In the genomic region with DNA sequence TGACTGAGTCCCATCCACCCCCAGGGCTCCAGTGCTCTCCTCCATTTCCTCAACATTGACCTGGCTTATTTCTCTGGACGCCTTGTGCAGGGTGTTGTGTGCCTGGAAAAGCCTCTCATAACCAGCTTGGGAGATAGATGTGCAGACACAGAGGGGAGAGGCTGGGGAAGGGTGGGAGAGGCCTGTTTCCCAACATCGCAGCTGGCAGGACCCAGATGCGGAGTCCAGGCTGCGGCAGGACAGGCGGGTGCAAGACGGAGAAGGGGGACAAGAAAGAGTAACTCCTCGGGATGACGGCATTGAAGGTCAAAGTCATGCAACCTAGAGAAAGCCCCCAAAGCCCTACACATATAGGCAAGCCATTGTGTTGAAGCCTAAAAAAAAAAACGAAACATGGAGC, we compare ENCODE assay signal across 23 cellular contexts. TPM values are rescaled to one million over a fixed set of nuclear protein-coding genes. Genes with fewer than 3 reads are reported as not detected.
DNase-seq lines count a peak whose midpoint lies in the region; ATAC-seq and TF ChIP-seq lines count a peak whose summit lies in the region.
"Had no signal": no experiment of that assay in that cellular context is flagged by ENCODE, and none has a peak within 500 bp of the region (broad histone marks: within the 10 kb centered on the region; RNA-seq: fewer than 3 reads in every experiment).

No MANE protein-coding gene starts in this region.

- H3K27ac ChIP-seq in endodermal cell (ENCODE audit: low read depth, low read length) = no peak overlapping the region
- no peak overlapping the region for H3K27ac ChIP-seq in stomach
- H3K27ac ChIP-seq: 22Rv1, BLaER1, GM23248, KMS-11 had no signal

- TF ChIP-seq POLR2A in stomach (IDR thresholded peaks at IDR 0.05) = no peak

- TF ChIP-seq CTCF in endodermal cell (conservative IDR thresholded peaks at IDR 0.05) (no peak), stomach (IDR thresholded peaks at IDR 0.05) (no peak)

- no peak overlapping the region for H3K27ac Mint-ChIP-seq in activated CD4-positive, alpha-beta memory T cell treated with anti-CD3 and anti-CD28 coated beads for 36 hours
- H3K27ac Mint-ChIP-seq in activated CD4-positive, alpha-beta memory T cell treated with anti-CD3 and anti-CD28 coated beads, Interleukin-2, amount 10 ng/mL, durations not matched to agents 7 days and 5 days = no peak overlapping the region
- H3K27ac Mint-ChIP-seq in endodermal cell = no peak overlapping the region

- H3K36me3 ChIP-seq in endodermal cell (ENCODE audit: control insufficient read depth, insufficient read depth, low read length) (no peaks in the 10 kb centered on the region), stomach (no peaks in the 10 kb centered on the region)
- H3K36me3 ChIP-seq: HAP-1 had no signal

- POLR2A ChIA-PET in activated CD4-positive, alpha-beta memory T cell treated with anti-CD3 and anti-CD28 coated beads for 36 hours (lab: Charles Lee) = no interaction called here
- POLR2A ChIA-PET in activated CD4-positive, alpha-beta memory T cell treated with anti-CD3 and anti-CD28 coated beads, Interleukin-2, amount 10 ng/mL, durations not matched to agents 7 days and 5 days (lab: Charles Lee) = no interaction called here

- no peak overlapping the region for H3K4me3 Mint-ChIP-seq in activated CD4-positive, alpha-beta memory T cell treated with anti-CD3 and anti-CD28 coated beads for 36 hours
- no peak overlapping the region for H3K4me3 Mint-ChIP-seq in activated CD4-positive, alpha-beta memory T cell treated with anti-CD3 and anti-CD28 coated beads, Interleukin-2, amount 10 ng/mL, durations not matched to agents 7 days and 5 days
- H3K4me3 Mint-ChIP-seq in endodermal cell = no peak overlapping the region
- H3K4me3 Mint-ChIP-seq: CD8-positive, alpha-beta T cell had no signal

- 85 to 100% methylated on average over 7 to 9 of the region's 9 CpGs for WGBS in endodermal cell (ENCODE audit: insufficient coverage in 1 of 2, insufficient read length in 1 of 2), 2 experiments
- WGBS in stomach, 5 donors = 86 to 94% (median 90%) methylated on average over 8 to 9 of the region's 9 CpGs

- H3K9me3 ChIP-seq in endodermal cell (ENCODE audit: control insufficient read depth, low read length) = no peaks in the 10 kb centered on the region
- no peaks in the 10 kb centered on the region for H3K9me3 ChIP-seq in stomach
- H3K9me3 ChIP-seq: HAP-1 had no signal

- no peak for TF ChIP-seq EP300 in stomach (IDR thresholded peaks at IDR 0.05)

- peak; percentile 3 for DNase-seq in activated CD4-positive, alpha-beta memory T cell treated with anti-CD3 and anti-CD28 coated beads for 36 hours
- no peak for DNase-seq in activated CD4-positive, alpha-beta memory T cell treated with anti-CD3 and anti-CD28 coated beads, Interleukin-2, amount 10 ng/mL, durations not matched to agents 7 days and 5 days
- DNase-seq in cardiac septum (ENCODE audit: low spot score) = peak; percentile 53
- no peak for DNase-seq in Right ventricle myocardium superior
- DNase-seq in endodermal cell = peak; percentile 16
- DNase-seq in stomach = peak; percentile 19
- DNase-seq in hippocampal formation (lab: John Stamatoyannopoulos, UW) = no peak
- no peak for DNase-seq in stimulated activated naive CD4-positive, alpha-beta T cell treated with Interleukin-2 at 50 U/mL for 16 hours (lab: John Stamatoyannopoulos, UW)
- DNase-seq: ACHN, DND-41, GM23248, NCI-H1105, NCI-H146, NCI-H2029, NCI-H345, NCI-H524, NCI-H774 had no signal

- H3K9ac ChIP-seq in endodermal cell (ENCODE audit: extremely low read depth, low read length, poor library complexity, severe bottlenecking) = no peak overlapping the region
- H3K9ac ChIP-seq: BLaER1, GM23248, KMS-11 had no signal

- intact Hi-C loops in activated CD4-positive, alpha-beta memory T cell treated with anti-CD3 and anti-CD28 coated beads for 36 hours (cut with micrococcal nuclease) = no loop called here
- intact Hi-C loops in cardiac septum (cut with DNase I) = no loop called here
- intact Hi-C loops in Right ventricle myocardium superior (cut with DNase I) = no loop called here
- intact Hi-C loops in stomach (cut with DNase I; ENCODE audit: low total_unique reads) = no loop called here

- H3K9me3 Mint-ChIP-seq in activated CD4-positive, alpha-beta memory T cell treated with anti-CD3 and anti-CD28 coated beads for 36 hours = peaks cover 15% of the 10 kb centered on the region
- no peaks in the 10 kb centered on the region for H3K9me3 Mint-ChIP-seq in activated CD4-positive, alpha-beta memory T cell treated with anti-CD3 and anti-CD28 coated beads, Interleukin-2, amount 10 ng/mL, durations not matched to agents 7 days and 5 days
- no peaks in the 10 kb centered on the region for H3K9me3 Mint-ChIP-seq in endodermal cell

- no peak overlapping the region for H3K4me3 ChIP-seq in endodermal cell (ENCODE audit: low read length)
- no peak overlapping the region for H3K4me3 ChIP-seq in stomach
- H3K4me3 ChIP-seq: BLaER1, GM23248, HAP-1 had no signal

- ATAC-seq in Right ventricle myocardium superior (ENCODE audit: poor library complexity) = no peak
- ATAC-seq: CD8-positive, alpha-beta T cell; Panc1 had no signal

- H3K4me1 ChIP-seq in endodermal cell (ENCODE audit: control insufficient read depth, insufficient read depth, low read length) (no peaks in the 10 kb centered on the region), stomach (peaks cover 0 to 12% (median 3%) of the 10 kb centered on the region in 4 donors)
- H3K4me1 ChIP-seq: HAP-1 had no signal

- no peaks in the 10 kb centered on the region for H3K27me3 Mint-ChIP-seq in activated CD4-positive, alpha-beta memory T cell treated with anti-CD3 and anti-CD28 coated beads for 36 hours
- H3K27me3 Mint-ChIP-seq in activated CD4-positive, alpha-beta memory T cell treated with anti-CD3 and anti-CD28 coated beads, Interleukin-2, amount 10 ng/mL, durations not matched to agents 7 days and 5 days = no peaks in the 10 kb centered on the region
- H3K27me3 Mint-ChIP-seq in endodermal cell (ENCODE audit: insufficient read depth) = no peaks in the 10 kb centered on the region

- CTCF ChIA-PET in activated CD4-positive, alpha-beta memory T cell treated with anti-CD3 and anti-CD28 coated beads for 36 hours (lab: Charles Lee) = no interaction called here
- CTCF ChIA-PET in activated CD4-positive, alpha-beta memory T cell treated with anti-CD3 and anti-CD28 coated beads, Interleukin-2, amount 10 ng/mL, durations not matched to agents 7 days and 5 days (lab: Charles Lee) = no interaction called here

- peaks cover 21% of the 10 kb centered on the region for H3K36me3 Mint-ChIP-seq in activated CD4-positive, alpha-beta memory T cell treated with anti-CD3 and anti-CD28 coated beads for 36 hours
- peaks cover 8% of the 10 kb centered on the region for H3K36me3 Mint-ChIP-seq in activated CD4-positive, alpha-beta memory T cell treated with anti-CD3 and anti-CD28 coated beads, Interleukin-2, amount 10 ng/mL, durations not matched to agents 7 days and 5 days (ENCODE audit: low read depth)
- no peaks in the 10 kb centered on the region for H3K36me3 Mint-ChIP-seq in endodermal cell (ENCODE audit: low read depth)

- H3K4me1 Mint-ChIP-seq in activated CD4-positive, alpha-beta memory T cell treated with anti-CD3 and anti-CD28 coated beads for 36 hours (ENCODE audit: low read depth) = peaks cover 6% of the 10 kb centered on the region
- H3K4me1 Mint-ChIP-seq in activated CD4-positive, alpha-beta memory T cell treated with anti-CD3 and anti-CD28 coated beads, Interleukin-2, amount 10 ng/mL, durations not matched to agents 7 days and 5 days = no peaks in the 10 kb centered on the region
- H3K4me1 Mint-ChIP-seq in endodermal cell = peaks cover 11% of the 10 kb centered on the region

- no peaks in the 10 kb centered on the region for H3K27me3 ChIP-seq in endodermal cell (ENCODE audit: control insufficient read depth, insufficient read depth, low read length, poor library complexity, severe bottlenecking)
- H3K27me3 ChIP-seq in stomach = peaks cover 0 to 9% (median 0%) of the 10 kb centered on the region in 3 donors
- H3K27me3 ChIP-seq: BLaER1 had no signal

RNA-seq across cellular contexts. Expression of gene ANTXRL, which starts 54.1 kb away (rescaled TPM):
- total RNA-seq in activated CD4-positive, alpha-beta memory T cell treated with anti-CD3 and anti-CD28 coated beads for 36 hours = not detected
- not detected for total RNA-seq in activated CD4-positive, alpha-beta memory T cell treated with anti-CD3 and anti-CD28 coated beads, Interleukin-2, amount 10 ng/mL, durations not matched to agents 7 days and 5 days
- total RNA-seq in cardiac septum (not detected), Right ventricle myocardium superior (not detected), endodermal cell (not detected), stomach (not detected)
- not detected for polyA plus RNA-seq in endodermal cell (2013, experiment 1 of 2)
- not detected for polyA plus RNA-seq in endodermal cell (2013, experiment 2 of 2)
- not detected for polyA plus RNA-seq in stomach
- total RNA-seq: CD8-positive, alpha-beta T cell; GM23248 had no signal
- polyA plus RNA-seq: GM23248 had no signal

Comparison
In these comparisons a context has a peak if more than half of its experiments do, and no peak if none do; other contexts are left out.
1. DNase-seq: peak in activated CD4-positive, alpha-beta memory T cell treated with anti-CD3 and anti-CD28 coated beads for 36 hours (single experiment), cardiac septum (single experiment), endodermal cell (single experiment) and stomach (single experiment); none in activated CD4-positive, alpha-beta memory T cell treated with anti-CD3 and anti-CD28 coated beads, Interleukin-2, amount 10 ng/mL, durations not matched to agents 7 days and 5 days (single experiment), Right ventricle myocardium superior (single experiment), hippocampal formation (0 of 2) and stimulated activated naive CD4-positive, alpha-beta T cell treated with Interleukin-2 at 50 U/mL for 16 hours (single experiment).